In the genomic region with DNA sequence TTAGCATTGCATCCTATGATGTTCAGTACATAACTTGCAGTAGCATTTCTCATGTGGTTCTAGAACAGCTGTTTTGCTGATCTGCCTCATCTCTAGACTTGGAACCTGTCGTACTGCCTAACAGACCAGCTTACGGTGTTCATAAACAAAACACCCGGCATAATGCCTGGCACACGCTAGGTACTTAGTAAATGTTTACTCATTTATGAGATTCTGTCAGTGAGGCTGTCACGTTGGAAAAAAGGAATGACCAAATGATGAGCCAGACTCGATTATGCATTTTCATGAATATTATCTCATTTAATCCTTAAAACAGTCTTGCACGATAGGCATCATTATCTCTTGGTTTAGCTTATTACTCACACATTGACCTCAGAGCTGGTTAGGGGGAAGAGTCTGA, we compare ENCODE assay signal across 1 cellular context.
TF ChIP-seq lines count a peak whose summit lies in the region.

No MANE protein-coding gene starts in this region.

TF ChIP-seq in IMR-90, 13 proteins besides CTCF, POLR2A, EP300 and RAD21 (continued from another document):
- no peak for TF ChIP-seq SMC3 (IDR thresholded peaks at IDR 0.05; ENCODE audit: low read depth, low read length)
- no peak for TF ChIP-seq CEBPB (IDR thresholded peaks at IDR 0.05; ENCODE audit: low read depth, low read length)
- TF ChIP-seq, protein P1, sequence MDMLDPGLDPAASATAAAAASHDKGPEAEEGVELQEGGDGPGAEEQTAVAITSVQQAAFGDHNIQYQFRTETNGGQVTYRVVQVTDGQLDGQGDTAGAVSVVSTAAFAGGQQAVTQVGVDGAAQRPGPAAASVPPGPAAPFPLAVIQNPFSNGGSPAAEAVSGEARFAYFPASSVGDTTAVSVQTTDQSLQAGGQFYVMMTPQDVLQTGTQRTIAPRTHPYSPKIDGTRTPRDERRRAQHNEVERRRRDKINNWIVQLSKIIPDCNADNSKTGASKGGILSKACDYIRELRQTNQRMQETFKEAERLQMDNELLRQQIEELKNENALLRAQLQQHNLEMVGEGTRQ (IDR thresholded peaks at IDR 0.05; ENCODE audit: low read depth, low read length), result no peak
- TF ChIP-seq MAFK (IDR thresholded peaks at IDR 0.05; ENCODE audit: low read depth, low read length), result no peak
- no peak for TF ChIP-seq MAZ (IDR thresholded peaks at IDR 0.05; ENCODE audit: borderline replicate concordance, low read depth, low read length)
- TF ChIP-seq, protein P2, sequence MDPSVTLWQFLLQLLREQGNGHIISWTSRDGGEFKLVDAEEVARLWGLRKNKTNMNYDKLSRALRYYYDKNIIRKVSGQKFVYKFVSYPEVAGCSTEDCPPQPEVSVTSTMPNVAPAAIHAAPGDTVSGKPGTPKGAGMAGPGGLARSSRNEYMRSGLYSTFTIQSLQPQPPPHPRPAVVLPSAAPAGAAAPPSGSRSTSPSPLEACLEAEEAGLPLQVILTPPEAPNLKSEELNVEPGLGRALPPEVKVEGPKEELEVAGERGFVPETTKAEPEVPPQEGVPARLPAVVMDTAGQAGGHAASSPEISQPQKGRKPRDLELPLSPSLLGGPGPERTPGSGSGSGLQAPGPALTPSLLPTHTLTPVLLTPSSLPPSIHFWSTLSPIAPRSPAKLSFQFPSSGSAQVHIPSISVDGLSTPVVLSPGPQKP (IDR thresholded peaks at IDR 0.05; ENCODE audit: borderline replicate concordance, low read depth, low read length), result no peak
- no peak for TF ChIP-seq FOS (IDR thresholded peaks at IDR 0.05; ENCODE audit: low read depth, low read length)
